In the genomic region with DNA sequence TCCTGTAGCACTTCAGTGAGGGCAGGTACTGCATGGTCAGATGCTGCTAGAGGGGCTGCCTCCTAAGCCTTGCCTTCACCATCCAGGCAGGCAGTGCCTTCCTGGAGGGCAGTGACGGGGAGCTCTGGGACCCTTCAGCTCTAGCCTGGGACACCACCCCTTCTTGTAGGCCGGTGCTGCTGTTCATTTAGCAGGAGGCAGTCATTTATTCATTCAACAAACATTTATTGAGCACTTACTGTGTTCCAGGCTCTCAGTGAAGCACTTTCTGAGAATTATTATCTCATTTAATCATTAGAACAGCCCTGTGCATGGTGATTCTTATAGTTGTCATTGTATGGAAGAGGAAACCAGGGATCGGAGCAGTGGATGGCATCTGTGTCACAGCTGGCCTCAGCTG, we compare ENCODE assay signal across 16 cellular contexts. TPM values are rescaled to one million over a fixed set of nuclear protein-coding genes. Genes with fewer than 3 reads are reported as not detected.
A peak's percentile ranks its signal among the peaks of the same experiment; 100 is the strongest.
DNase-seq lines count a peak whose midpoint lies in the region; ATAC-seq and TF ChIP-seq lines count a peak whose summit lies in the region.
"Had no signal": no experiment of that assay in that cellular context is flagged by ENCODE, and none has a peak within 500 bp of the region (broad histone marks: within the 10 kb centered on the region; RNA-seq: fewer than 3 reads in every experiment).

No MANE protein-coding gene starts in this region.

- no peak overlapping the region for H3K9ac ChIP-seq in mammary epithelial cell (ENCODE audit: insufficient read depth, low read length)

- no peak overlapping the region for H3K4me2 ChIP-seq in mammary epithelial cell (ENCODE audit: insufficient read depth, low read depth, low read length)

- H3K27me3 ChIP-seq in mammary epithelial cell (ENCODE audit: insufficient read depth, low read length) (no peaks in the 10 kb centered on the region), gastroesophageal sphincter (no peaks in the 10 kb centered on the region), upper lobe of left lung (no peaks in the 10 kb centered on the region)

- TF ChIP-seq POLR2A in gastroesophageal sphincter (IDR thresholded peaks at IDR 0.05) (no peak), upper lobe of left lung (IDR thresholded peaks at IDR 0.05) (no peak)

- CTCF ChIA-PET in MCF 10A (lab: Yijun Ruan, JAX): interaction anchor here (2.6 kb wide), 1 partner anchor 39 kb away, joined by 10 read pairs; no protein-coding TSS in a partner anchor
- CTCF ChIA-PET in mammary epithelial cell (lab: Charles Lee; ENCODE audit: low non-redundant PET): no interaction called here

- peaks cover 23% of the 10 kb centered on the region for H3K4me1 Mint-ChIP-seq in MCF 10A (ENCODE audit: insufficient read depth, unreplicated experiment)
- peaks cover 70% of the 10 kb centered on the region for H3K4me1 Mint-ChIP-seq in osteocyte (ENCODE audit: unreplicated experiment)

- intact Hi-C loops in MCF 10A (cut with micrococcal nuclease): no loop called here
- intact Hi-C loops in mammary epithelial cell (cut with micrococcal nuclease): no loop called here

- H3K27ac Mint-ChIP-seq in MCF 10A (ENCODE audit: low read depth, unreplicated experiment): peak overlapping the region; percentile 93
- H3K27ac Mint-ChIP-seq in osteocyte (ENCODE audit: unreplicated experiment): peak overlapping the region; percentile 53
- H3K27ac Mint-ChIP-seq: activated naive CD4-positive, alpha-beta T cell treated with anti-CD3 and anti-CD28 coated beads, Interleukin-2, amount 50 U/mL, for 72 hours; CD8-positive, alpha-beta T cell; progenitor cell of endocrine pancreas had no signal

- H2AFZ ChIP-seq in mammary epithelial cell (ENCODE audit: low read depth, low read length): no peak overlapping the region

- no peak for ATAC-seq in gastroesophageal sphincter
- no peak for ATAC-seq in upper lobe of left lung (ENCODE audit: low FRiP score in 2 of 2)
- no peak for ATAC-seq in HG03280 (IDR thresholded peaks at IDR 0.05; ENCODE audit: unreplicated experiment)
- ATAC-seq: activated CD4-positive, CD25-positive, alpha-beta regulatory T cell treated with anti-CD3 and anti-CD28 coated beads, Interleukin-2, amount 50 U/mL, for 24 hours; activated naive CD4-positive, alpha-beta T cell treated with anti-CD3 and anti-CD28 coated beads, Interleukin-2, amount 50 U/mL, for 72 hours; CD8-positive, alpha-beta T cell had no signal

- H3K27ac ChIP-seq in mammary epithelial cell (ENCODE audit: insufficient read depth, low read depth, low read length) (no peak overlapping the region), gastroesophageal sphincter (peak overlapping the region; percentile 92 to 97 (median 96)), upper lobe of left lung (peak overlapping the region; percentile 77 to 91 (median 84))
- H3K27ac ChIP-seq: 22Rv1 had no signal

- H4K20me1 ChIP-seq in mammary epithelial cell (ENCODE audit: insufficient read depth, low read length): no peaks in the 10 kb centered on the region

- H3K9me3 Mint-ChIP-seq in MCF 10A (ENCODE audit: unreplicated experiment): no peaks in the 10 kb centered on the region
- H3K9me3 Mint-ChIP-seq in osteocyte (ENCODE audit: unreplicated experiment): no peaks in the 10 kb centered on the region
- H3K9me3 Mint-ChIP-seq: activated naive CD4-positive, alpha-beta T cell treated with anti-CD3 and anti-CD28 coated beads, Interleukin-2, amount 50 U/mL, for 72 hours; CD8-positive, alpha-beta T cell had no signal

- no peak overlapping the region for H3K4me3 ChIP-seq in mammary epithelial cell (replicated peaks in 1 of 3; ENCODE audit: insufficient read depth in 1 of 3, low read depth in 2 of 3, low read length in 3 of 3)
- H3K4me3 ChIP-seq in gastroesophageal sphincter: no peak overlapping the region
- H3K4me3 ChIP-seq in upper lobe of left lung: no peak overlapping the region

- no peaks in the 10 kb centered on the region for H3K27me3 Mint-ChIP-seq in MCF 10A (ENCODE audit: insufficient read depth, unreplicated experiment)
- no peaks in the 10 kb centered on the region for H3K27me3 Mint-ChIP-seq in osteocyte (ENCODE audit: unreplicated experiment)

- H3K9me3 ChIP-seq in mammary epithelial cell (replicated peaks; ENCODE audit: insufficient read depth, low read length): no peaks in the 10 kb centered on the region
- no peaks in the 10 kb centered on the region for H3K9me3 ChIP-seq in gastroesophageal sphincter
- H3K9me3 ChIP-seq in upper lobe of left lung: no peaks in the 10 kb centered on the region

- H3K36me3 ChIP-seq in mammary epithelial cell (ENCODE audit: insufficient read depth, low read length) (no peaks in the 10 kb centered on the region), gastroesophageal sphincter (no peaks in the 10 kb centered on the region), upper lobe of left lung (no peaks in the 10 kb centered on the region)

- BruUV-seq in MCF 10A (replicated peaks; lab: Mats Ljungman, UMichigan) (no TSS peak), mammary epithelial cell (replicated peaks; lab: Mats Ljungman, UMichigan) (no TSS peak)

- no peak for TF ChIP-seq EP300 in gastroesophageal sphincter (IDR thresholded peaks at IDR 0.05)
- no peak for TF ChIP-seq EP300 in upper lobe of left lung (IDR thresholded peaks at IDR 0.05)

- POLR2A ChIA-PET in MCF 10A (lab: Yijun Ruan, JAX): no interaction called here

- H3K4me1 ChIP-seq in mammary epithelial cell (ENCODE audit: insufficient read depth, low read length) (peaks cover 11% of the 10 kb centered on the region), gastroesophageal sphincter (peaks cover 23 to 100% (median 75%) of the 10 kb centered on the region in 3 donors), upper lobe of left lung (peaks cover 14 to 44% (median 36%) of the 10 kb centered on the region in 4 donors)

- in situ Hi-C loops in mammary epithelial cell (cut with MboI; ENCODE audit: low sequenced_read_pairs in 2 of 2): no loop called here

- no peaks in the 10 kb centered on the region for H3K79me2 ChIP-seq in mammary epithelial cell (ENCODE audit: insufficient read depth, low read length)

- no peak for DNase-seq in MCF 10A (ENCODE audit: unreplicated experiment)
- no peak for DNase-seq in mammary epithelial cell
- DNase-seq in osteocyte (ENCODE audit: extremely low spot score, unreplicated experiment): no peak
- DNase-seq in upper lobe of left lung: no peak
- no peak for DNase-seq in D341Med (ENCODE audit: low spot score)
- DNase-seq in activated naive CD4-positive, alpha-beta T cell treated with Interleukin-2 at 50 U/mL for 16 hours: no peak
- DNase-seq: CD8-positive, alpha-beta T cell; Karpas-422; NCI-H524; stimulated activated CD4-positive, alpha-beta T cell treated with anti-CD3 and anti-CD28 coated beads, Interleukin-2, amount 100 ng/mL, for 24 hours had no signal

- no peak for TF ChIP-seq CTCF in MCF 10A (IDR thresholded peaks at IDR 0.05; ENCODE audit: unreplicated experiment)
- TF ChIP-seq CTCF in mammary epithelial cell (conservative IDR thresholded peaks at IDR 0.05 in 1 of 2, IDR thresholded peaks at IDR 0.05 in 1 of 2; ENCODE audit: extremely low read depth in 1 of 2, insufficient read depth in 1 of 2, low read depth in 1 of 2, low read length in 2 of 2): no peak
- TF ChIP-seq CTCF in gastroesophageal sphincter (IDR thresholded peaks at IDR 0.05): no peak
- no peak for TF ChIP-seq CTCF in osteocyte (IDR thresholded peaks at IDR 0.05)
- TF ChIP-seq CTCF in upper lobe of left lung (IDR thresholded peaks at IDR 0.05): no peak

- H3K4me3 Mint-ChIP-seq in MCF 10A (ENCODE audit: unreplicated experiment) (no peak overlapping the region), osteocyte (ENCODE audit: unreplicated experiment) (no peak overlapping the region)
- H3K4me3 Mint-ChIP-seq: CD8-positive, alpha-beta T cell had no signal

- 93% methylated on average over 3 of the region's 3 CpGs for WGBS in mammary epithelial cell (ENCODE audit: low coverage, missing lambda C conversion rate)
- 93% methylated on average over 2 of the region's 3 CpGs; no CpG with 5 or more reads in 1 of the 2 donors for WGBS in gastroesophageal sphincter (ENCODE audit: low coverage in 1 of 2), 2 donors
- WGBS in upper lobe of left lung, 2 donors: 92 to 100% methylated on average over 3 of the region's 3 CpGs

- no peaks in the 10 kb centered on the region for H3K36me3 Mint-ChIP-seq in MCF 10A (ENCODE audit: insufficient read depth, unreplicated experiment)
- H3K36me3 Mint-ChIP-seq in osteocyte (ENCODE audit: unreplicated experiment): no peaks in the 10 kb centered on the region
- H3K36me3 Mint-ChIP-seq: activated naive CD4-positive, alpha-beta T cell treated with anti-CD3 and anti-CD28 coated beads, Interleukin-2, amount 50 U/mL, for 72 hours; CD8-positive, alpha-beta T cell had no signal

- dilution Hi-C loops in mammary epithelial cell (cut with HindIII; ENCODE audit: low sequenced_read_pairs): loop anchor here (5.0 kb wide), 1 partner anchor 36 kb away; no protein-coding TSS in a partner anchor

RNA-seq across cellular contexts. Expression of gene ARHGEF10L, which starts 28.5 kb away (rescaled TPM):
- total RNA-seq in MCF 10A (2022) (5.0 and 12.2 TPM in 2 replicates), mammary epithelial cell (1 to 10 TPM; 3.4 to 5.3 TPM), gastroesophageal sphincter (10 to 100 TPM; 50.9 to 97.0 (median 80.3) TPM), osteocyte (24.0 and 26.0 TPM in 2 replicates), upper lobe of left lung (100 to 1,000 TPM in 1 of 6 donors, 10 to 100 TPM in 5; 17.6 to 172 (median 50.0) TPM)
- polyA plus RNA-seq in mammary epithelial cell: 1.0 TPM
- 0.41 TPM for polyA minus RNA-seq in mammary epithelial cell
- total RNA-seq: activated naive CD4-positive, alpha-beta T cell treated with anti-CD3 and anti-CD28 coated beads, Interleukin-2, amount 50 U/mL, for 72 hours; CD8-positive, alpha-beta T cell had no signal
